In the genomic region with DNA sequence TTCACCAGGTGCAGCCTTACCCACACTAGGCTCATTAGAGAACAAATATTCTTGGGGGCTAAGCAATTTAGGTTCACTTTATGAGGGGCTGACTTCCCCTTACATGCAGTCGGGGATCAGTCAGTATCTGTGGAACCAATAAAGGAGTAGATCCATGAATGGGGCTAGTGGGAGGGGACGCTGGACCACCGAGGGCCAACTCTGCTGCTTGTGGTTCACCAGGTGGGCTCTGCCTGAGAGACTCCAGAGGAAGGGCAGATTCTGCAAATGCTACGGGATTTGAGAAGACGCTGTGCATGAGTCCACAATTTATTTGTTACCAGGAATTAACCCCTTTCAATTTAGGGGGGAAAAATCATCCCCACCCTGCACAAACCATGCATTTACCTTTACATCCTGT, we compare ENCODE assay signal across 23 cellular contexts. TPM values are rescaled to one million over a fixed set of nuclear protein-coding genes. Genes with fewer than 3 reads are reported as not detected.
DNase-seq lines count a peak whose midpoint lies in the region; ATAC-seq and TF ChIP-seq lines count a peak whose summit lies in the region.
"Had no signal": no experiment of that assay in that cellular context is flagged by ENCODE, and none has a peak within 500 bp of the region (broad histone marks: within the 10 kb centered on the region; RNA-seq: fewer than 3 reads in every experiment).

No MANE protein-coding gene starts in this region.

- H3K9ac ChIP-seq in neural progenitor cell (no peak overlapping the region), mesendoderm (ENCODE audit: low read length) (no peak overlapping the region)

- H3K4me1 Mint-ChIP-seq in T-helper 2 cell treated with Interferon-gamma antibody and Interleukin-4, amounts not matched to agents 5 μg/mL and 100 μg/mL, for 36 hours (ENCODE audit: low read depth) = peaks cover 33% of the 10 kb centered on the region
- peaks cover 18% of the 10 kb centered on the region for H3K4me1 Mint-ChIP-seq in HFFc6 (ENCODE audit: low read depth)
- peaks cover 22% of the 10 kb centered on the region for H3K4me1 Mint-ChIP-seq in neural progenitor cell
- peaks cover 16% of the 10 kb centered on the region for H3K4me1 Mint-ChIP-seq in activated CD8-positive, alpha-beta memory T cell treated with anti-CD3 and anti-CD28 coated beads, Interleukin-2, amount 10 ng/mL, durations not matched to agents 7 days and 5 days

- H3K79me2 ChIP-seq in neural progenitor cell (ENCODE audit: low read depth) = no peaks in the 10 kb centered on the region
- no peaks in the 10 kb centered on the region for H3K79me2 ChIP-seq in mesendoderm (ENCODE audit: control insufficient read depth, insufficient read depth, low read length)

- no peak for ATAC-seq in body of pancreas
- no peak for ATAC-seq in activated CD8-positive, alpha-beta memory T cell treated with anti-CD3 and anti-CD28 coated beads, Interleukin-2, amount 10 ng/mL, durations not matched to agents 7 days and 5 days
- ATAC-seq: HCT116; stimulated activated naive CD8-positive, alpha-beta T cell treated with anti-CD3 and anti-CD28 coated beads, Interleukin-15, Interleukin-2, amounts not matched to agents 100 U/mL and 50 U/mL, for 24 hours had no signal

- no peaks in the 10 kb centered on the region for H3K79me1 ChIP-seq in mesendoderm (ENCODE audit: low read length)

- no peaks in the 10 kb centered on the region for H3K9me3 Mint-ChIP-seq in T-helper 2 cell treated with Interferon-gamma antibody and Interleukin-4, amounts not matched to agents 5 μg/mL and 100 μg/mL, for 36 hours
- H3K9me3 Mint-ChIP-seq in HFFc6 = no peaks in the 10 kb centered on the region
- H3K9me3 Mint-ChIP-seq in neural progenitor cell = peaks cover 13% of the 10 kb centered on the region
- H3K9me3 Mint-ChIP-seq in activated CD8-positive, alpha-beta memory T cell treated with anti-CD3 and anti-CD28 coated beads, Interleukin-2, amount 10 ng/mL, durations not matched to agents 7 days and 5 days (ENCODE audit: low read depth) = no peaks in the 10 kb centered on the region

- no peaks in the 10 kb centered on the region for H3K36me3 ChIP-seq in body of pancreas (replicated peaks in 1 of 2; ENCODE audit: insufficient read depth in 1 of 2, low read depth in 2 of 2)
- no peaks in the 10 kb centered on the region for H3K36me3 ChIP-seq in neural progenitor cell
- H3K36me3 ChIP-seq in mesendoderm (ENCODE audit: control insufficient read depth, insufficient read depth, low read length) = no peaks in the 10 kb centered on the region
- H3K36me3 ChIP-seq: neutrophil, SJCRH30 had no signal

- H2BK15ac ChIP-seq in mesendoderm (replicated peaks; ENCODE audit: low read depth) = no peak overlapping the region

- peaks cover 2% of the 10 kb centered on the region for H3K27me3 Mint-ChIP-seq in T-helper 2 cell treated with Interferon-gamma antibody and Interleukin-4, amounts not matched to agents 5 μg/mL and 100 μg/mL, for 36 hours (ENCODE audit: low read depth)
- H3K27me3 Mint-ChIP-seq in HFFc6 (ENCODE audit: insufficient read depth) (peaks cover 19% of the 10 kb centered on the region), neural progenitor cell (ENCODE audit: insufficient read depth, low read depth) (peaks cover 15% of the 10 kb centered on the region)
- peaks cover 10% of the 10 kb centered on the region for H3K27me3 Mint-ChIP-seq in activated CD8-positive, alpha-beta memory T cell treated with anti-CD3 and anti-CD28 coated beads, Interleukin-2, amount 10 ng/mL, durations not matched to agents 7 days and 5 days

- no peak overlapping the region for H2AFZ ChIP-seq in neural progenitor cell (replicated peaks)

- H4K20me1 ChIP-seq in neural progenitor cell (ENCODE audit: low read depth) = no peaks in the 10 kb centered on the region

- H3K36me3 Mint-ChIP-seq in T-helper 2 cell treated with Interferon-gamma antibody and Interleukin-4, amounts not matched to agents 5 μg/mL and 100 μg/mL, for 36 hours (ENCODE audit: low read depth) = no peaks in the 10 kb centered on the region
- H3K36me3 Mint-ChIP-seq in HFFc6 (ENCODE audit: low read depth) = no peaks in the 10 kb centered on the region
- H3K36me3 Mint-ChIP-seq in neural progenitor cell = peaks cover 4% of the 10 kb centered on the region
- peaks cover 5% of the 10 kb centered on the region for H3K36me3 Mint-ChIP-seq in activated CD8-positive, alpha-beta memory T cell treated with anti-CD3 and anti-CD28 coated beads, Interleukin-2, amount 10 ng/mL, durations not matched to agents 7 days and 5 days

- H3K4me2 ChIP-seq in neural progenitor cell (no peak overlapping the region), mesendoderm (ENCODE audit: low read length) (no peak overlapping the region)

- H3F3A ChIP-seq in neural progenitor cell (ENCODE audit: low read depth) = peaks cover 34% of the 10 kb centered on the region

- H4K5ac ChIP-seq in mesendoderm (ENCODE audit: low read length) = no peak overlapping the region

- no peak for TF ChIP-seq POLR2A in body of pancreas (IDR thresholded peaks at IDR 0.05)

- WGBS in body of pancreas, 2 donors = 86 to 94% methylated on average over 5 of the region's 5 CpGs
- WGBS in mesendoderm (ENCODE audit: extremely low coverage, insufficient coverage, low lambda C conversion rate) = no CpG with 5 or more reads among the region's 5 CpGs

- no peak overlapping the region for H2BK120ac ChIP-seq in mesendoderm (ENCODE audit: low read depth, low read length)

- H3K23ac ChIP-seq in mesendoderm (ENCODE audit: low read length) = no peak overlapping the region

- no peak overlapping the region for H3K18ac ChIP-seq in mesendoderm (ENCODE audit: low read length)

- no peak for DNase-seq in T-helper 2 cell treated with Interferon-gamma antibody and Interleukin-4, amounts not matched to agents 5 μg/mL and 100 μg/mL, for 36 hours (ENCODE audit: low spot score)
- DNase-seq in T-helper 2 cell (no peak), HFFc6 (no peak), body of pancreas (no peak), neural progenitor cell (ENCODE audit: low spot score) (no peak), dedifferentiated amniotic fluid mesenchymal stem cell (ENCODE audit: extremely low spot score) (no peak), mesendoderm (no peak)
- DNase-seq in activated CD8-positive, alpha-beta memory T cell treated with anti-CD3 and anti-CD28 coated beads, Interleukin-2, amount 10 ng/mL, durations not matched to agents 7 days and 5 days = no peak
- DNase-seq: 8988T; activated CD4-positive, CD25-positive, alpha-beta regulatory T cell; AML-193; dermis blood vessel endothelial cell; mesenchymal stem cell; MM.1S; NCI-H2171; NCI-H524; stimulated activated naive CD8-positive, alpha-beta T cell treated with anti-CD3 and anti-CD28 coated beads, Interleukin-15, Interleukin-2, amounts not matched to agents 100 U/mL and 50 U/mL, for 24 hours had no signal

- CTCF ChIA-PET in activated CD8-positive, alpha-beta memory T cell treated with anti-CD3 and anti-CD28 coated beads, Interleukin-2, amount 10 ng/mL, durations not matched to agents 7 days and 5 days (lab: Charles Lee) = interaction anchor here (2.5 kb wide), 1 partner anchor 9 kb away, joined by 11 read pairs; no protein-coding TSS in a partner anchor

- H3K27me3 ChIP-seq in body of pancreas (no peaks in the 10 kb centered on the region), neural progenitor cell (peaks cover 16% of the 10 kb centered on the region), mesendoderm (ENCODE audit: insufficient read depth, low read length, poor library complexity) (no peaks in the 10 kb centered on the region)
- H3K27me3 ChIP-seq: SJCRH30 had no signal

- no peak overlapping the region for H3K4ac ChIP-seq in mesendoderm (ENCODE audit: low read depth, low read length)

- H4K8ac ChIP-seq in mesendoderm (ENCODE audit: low read depth, low read length) = no peak overlapping the region

- no peak overlapping the region for H2AK5ac ChIP-seq in mesendoderm (ENCODE audit: low read length)

- H3K4me3 ChIP-seq in body of pancreas (no peak overlapping the region), neural progenitor cell (no peak overlapping the region), mesendoderm (ENCODE audit: low read length) (no peak overlapping the region)
- H3K4me3 ChIP-seq: smooth muscle cell had no signal

- no peaks in the 10 kb centered on the region for H3K9me3 ChIP-seq in body of pancreas
- H3K9me3 ChIP-seq in neural progenitor cell (ENCODE audit: low read depth) = no peaks in the 10 kb centered on the region
- H3K9me3 ChIP-seq: neutrophil, SJCRH30 had no signal

- TF ChIP-seq CTCF in HFFc6 (IDR thresholded peaks at IDR 0.05) (no peak), body of pancreas (IDR thresholded peaks at IDR 0.05) (no peak), neural progenitor cell (IDR thresholded peaks at IDR 0.05) (no peak)

- peak overlapping the region; percentile 45 for H3K4me3 Mint-ChIP-seq in T-helper 2 cell treated with Interferon-gamma antibody and Interleukin-4, amounts not matched to agents 5 μg/mL and 100 μg/mL, for 36 hours
- H3K4me3 Mint-ChIP-seq in HFFc6 = peak overlapping the region; percentile 53; the same call in 1 of the 2 replicates
- peak overlapping the region; percentile 71 for H3K4me3 Mint-ChIP-seq in neural progenitor cell
- H3K4me3 Mint-ChIP-seq in activated CD8-positive, alpha-beta memory T cell treated with anti-CD3 and anti-CD28 coated beads, Interleukin-2, amount 10 ng/mL, durations not matched to agents 7 days and 5 days = no peak overlapping the region

- H3K27ac Mint-ChIP-seq in T-helper 2 cell treated with Interferon-gamma antibody and Interleukin-4, amounts not matched to agents 5 μg/mL and 100 μg/mL, for 36 hours = peak overlapping the region; percentile 62
- H3K27ac Mint-ChIP-seq in HFFc6 (no peak overlapping the region), neural progenitor cell (no peak overlapping the region)
- no peak overlapping the region for H3K27ac Mint-ChIP-seq in activated CD8-positive, alpha-beta memory T cell treated with anti-CD3 and anti-CD28 coated beads, Interleukin-2, amount 10 ng/mL, durations not matched to agents 7 days and 5 days

- no peak overlapping the region for H2BK5ac ChIP-seq in mesendoderm (ENCODE audit: low read length)

- no peak overlapping the region for H3K56ac ChIP-seq in mesendoderm (ENCODE audit: low read length)

- intact Hi-C loops in body of pancreas (cut with DNase I) = no loop called here

- H3K4me1 ChIP-seq in body of pancreas (peaks cover 23% of the 10 kb centered on the region), neural progenitor cell (peaks cover 7% of the 10 kb centered on the region), mesendoderm (ENCODE audit: control insufficient read depth, low read depth, low read length) (peaks cover 3% of the 10 kb centered on the region)

- H3K27ac ChIP-seq in body of pancreas (peak overlapping the region in 3 of 4 donors; percentile 98 to 99 (median 98)), neural progenitor cell (no peak overlapping the region), mesendoderm (ENCODE audit: low read depth, low read length) (no peak overlapping the region)

RNA-seq across cellular contexts. Expression of a gene that starts 15.9 kb away (rescaled TPM):
- under 1 TPM in 4 of 6 experiments, not detected in 2; 0.30 to 0.58 (median 0.47) TPM for total RNA-seq in HFFc6 (2021; fragmentation: NEBNext Ultra II Directional; extraction: Animal tissue kit (Norgen Biotek cat#: 25700))
- total RNA-seq in body of pancreas (10 to 100 TPM; 30.3 to 30.9 TPM), neural progenitor cell (ENCODE audit: low replicate concordance) (0.77 and 2.8 TPM in 2 replicates)
- total RNA-seq in activated CD8-positive, alpha-beta memory T cell treated with anti-CD3 and anti-CD28 coated beads, Interleukin-2, amount 10 ng/mL, durations not matched to agents 7 days and 5 days = under 1 TPM in 1 of 2 experiments, not detected in 1; 0.56 TPM
- polyA plus RNA-seq in mesendoderm (2013, experiment 1 of 2) = 2.7 TPM
- polyA plus RNA-seq in mesendoderm (2013, experiment 2 of 2) = 2.9 TPM
- total RNA-seq: Daoy, dermis blood vessel endothelial cell had no signal

RNA-seq across cellular contexts. Expression of a gene that starts 44.4 kb away (rescaled TPM):
- total RNA-seq in HFFc6 (2021; fragmentation: NEBNext Ultra II Directional; extraction: Animal tissue kit (Norgen Biotek cat#: 25700)) = not detected
- total RNA-seq in body of pancreas (1 to 10 TPM; 4.7 to 6.9 TPM), neural progenitor cell (ENCODE audit: low replicate concordance) (0.62 and 0.88 TPM in 2 replicates)
- total RNA-seq in activated CD8-positive, alpha-beta memory T cell treated with anti-CD3 and anti-CD28 coated beads, Interleukin-2, amount 10 ng/mL, durations not matched to agents 7 days and 5 days = under 1 TPM in 1 of 2 experiments, not detected in 1; 0.21 TPM
- 0.95 TPM for polyA plus RNA-seq in mesendoderm (2013, experiment 1 of 2)
- 0.78 TPM for polyA plus RNA-seq in mesendoderm (2013, experiment 2 of 2)
- total RNA-seq: activated CD8-positive, alpha-beta memory T cell treated with anti-CD3 and anti-CD28 coated beads for 36 hours; Daoy; dermis blood vessel endothelial cell; smooth muscle cell had no signal

Comparison
In these comparisons a context has a peak if more than half of its experiments do, and no peak if none do; other contexts are left out.
1. H3K27ac ChIP-seq: peak in body of pancreas (3 of 4); none in neural progenitor cell (single experiment) and mesendoderm (single experiment).